20 cellular contexts compared by ENCODE assay signal in the genomic region with DNA sequence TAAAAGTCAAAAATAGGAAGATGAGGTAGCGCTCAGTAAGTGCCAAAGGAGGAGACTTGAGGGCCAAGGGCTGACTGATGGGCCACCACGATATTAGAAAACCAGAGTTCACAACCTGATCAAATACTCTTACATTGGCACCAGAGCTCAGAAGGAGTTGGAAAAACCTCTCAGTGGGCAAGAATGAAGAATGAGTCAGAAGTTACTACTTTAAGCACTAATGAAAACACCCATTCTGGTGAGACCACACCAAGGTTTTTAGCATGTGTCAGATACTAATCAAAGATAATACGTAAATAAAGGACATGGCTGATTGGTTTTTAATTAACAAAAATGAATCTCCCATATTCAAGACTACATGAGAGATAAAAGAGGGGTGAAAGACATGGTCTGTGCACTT.
DNase-seq lines count a peak whose midpoint lies in the region; ATAC-seq, FAIRE-seq and TF ChIP-seq lines count a peak whose summit lies in the region.
"Had no signal": no experiment of that assay in that cellular context is flagged by ENCODE, and none has a peak within 500 bp of the region (broad histone marks: within the 10 kb centered on the region; RNA-seq: fewer than 3 reads in every experiment).

No MANE protein-coding gene starts in this region.

- peaks cover 6% of the 10 kb centered on the region for H3K36me3 ChIP-seq in mucosa of descending colon (ENCODE audit: low read depth)

- FAIRE-seq in A549 (lab: Jason Lieb, UNC), result peak; percentile 73
- FAIRE-seq: G401.6, H1 had no signal

- TF ChIP-seq EP300 in A549 (IDR thresholded peaks at IDR 0.05), result no peak

- CTCF ChIA-PET in A549 (lab: Yijun Ruan, JAX), result interaction anchor here (0.7 to 5.7 kb wide), 3 partner anchors 14 to 150 kb away, joined by 3 to 23 read pairs (median 4); no protein-coding TSS in a partner anchor

- H3K4me1 ChIP-seq in A549 (no peaks in the 10 kb centered on the region), mucosa of descending colon (ENCODE audit: low read depth) (no peaks in the 10 kb centered on the region)
- H3K4me1 ChIP-seq: upper lobe of right lung had no signal

- H3K27ac ChIP-seq in A549, result no peak overlapping the region
- H3K27ac ChIP-seq: upper lobe of right lung had no signal

- TF ChIP-seq CTCF in A549 (IDR thresholded peaks at IDR 0.05) (no peak), mucosa of descending colon (IDR thresholded peaks at IDR 0.05) (no peak)

- WGBS in A549 (ENCODE audit: missing lambda C conversion rate), result 88% methylated on average over 3 of the region's 3 CpGs

- ATAC-seq in A549 (no peak), mucosa of descending colon (no peak)
- ATAC-seq: left ventricle myocardium superior, upper lobe of right lung had no signal

- intact Hi-C loops in mucosa of descending colon (cut with DNase I, micrococcal nuclease), result no loop called here

- TF ChIP-seq RAD21 in A549 (conservative IDR thresholded peaks at IDR 0.05 in 1 of 2, IDR thresholded peaks at IDR 0.05 in 1 of 2), result no peak

- no peak for TF ChIP-seq POLR2A in A549 (IDR thresholded peaks at IDR 0.05; ENCODE audit: low read length)

- no peak for DNase-seq in A549 (ENCODE audit: low read depth in 1 of 2, low spot score in 1 of 2)
- peak; percentile 25 for DNase-seq in HCEC 1CT
- DNase-seq in astrocyte of the hippocampus (ENCODE audit: low read depth, low spot score), result peak; percentile 71
- DNase-seq in kidney glomerular epithelial cell (lab: John Stamatoyannopoulos, UW), result peak; percentile 71
- no peak for DNase-seq in mucosa of descending colon
- DNase-seq in NK-92 treated with Interleukin-12 subunit alpha and Interleukin-12 subunit beta, amount 100 ng/mL, for 24 hours (lab: John Stamatoyannopoulos, UW), result no peak
- no peak for DNase-seq in cortex of kidney (lab: John Stamatoyannopoulos, UW)
- DNase-seq in stimulated activated CD4-positive, alpha-beta T cell treated with anti-CD3 and anti-CD28 coated beads, Interleukin-15, amount 100 ng/mL, for 24 hours, result no peak
- DNase-seq: activated CD4-positive, alpha-beta T cell treated with anti-CD3 and anti-CD28 coated beads, Interleukin-2, amount 10 ng/mL, durations not matched to agents 7 days and 5 days; COR-L47; effector CD8-positive, alpha-beta T cell; left ventricle myocardium superior; NCI-H1694 treated with DMSO at 0.1 percent for 48 hours; NCI-H446 treated with DMSO at 0.1 percent for 48 hours; SHP77 treated with DMSO at 0.1 percent for 48 hours; stimulated activated CD4-positive, alpha-beta T cell treated with anti-CD3 and anti-CD28 coated beads, Interleukin-12 subunit alpha, Interleukin-12 subunit beta, amount 100 ng/mL, for 4 hours; stimulated activated naive CD4-positive, alpha-beta T cell treated with Interleukin-2 at 50 U/mL for 16 hours; upper lobe of right lung had no signal

- no peak overlapping the region for H3K4me2 ChIP-seq in A549

- POLR2A ChIA-PET in A549 (lab: Yijun Ruan, JAX), result no interaction called here

- no peaks in the 10 kb centered on the region for H3K9me3 ChIP-seq in A549
- no peaks in the 10 kb centered on the region for H3K9me3 ChIP-seq in mucosa of descending colon
- H3K9me3 ChIP-seq: upper lobe of right lung had no signal

- H3K4me3 ChIP-seq in A549 (no peak overlapping the region), mucosa of descending colon (no peak overlapping the region)
- H3K4me3 ChIP-seq: upper lobe of right lung had no signal

TF ChIP-seq in A549, 52 proteins besides CTCF, POLR2A, EP300 and RAD21:
- TF ChIP-seq, protein P1, sequence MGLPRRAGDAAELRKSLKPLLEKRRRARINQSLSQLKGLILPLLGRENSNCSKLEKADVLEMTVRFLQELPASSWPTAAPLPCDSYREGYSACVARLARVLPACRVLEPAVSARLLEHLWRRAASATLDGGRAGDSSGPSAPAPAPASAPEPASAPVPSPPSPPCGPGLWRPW (IDR thresholded peaks at IDR 0.05), result no peak
- no peak for TF ChIP-seq ZC3H11A (IDR thresholded peaks at IDR 0.05)
- no peak for TF ChIP-seq POLR2AphosphoS2 (conservative IDR thresholded peaks at IDR 0.05; ENCODE audit: low read length)
- TF ChIP-seq, protein P2, sequence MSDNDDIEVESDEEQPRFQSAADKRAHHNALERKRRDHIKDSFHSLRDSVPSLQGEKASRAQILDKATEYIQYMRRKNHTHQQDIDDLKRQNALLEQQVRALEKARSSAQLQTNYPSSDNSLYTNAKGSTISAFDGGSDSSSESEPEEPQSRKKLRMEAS (IDR thresholded peaks at IDR 0.05), result no peak
- TF ChIP-seq RFX5 (IDR thresholded peaks at IDR 0.05), result no peak
- TF ChIP-seq HDAC2 (IDR thresholded peaks at IDR 0.05), result no peak

Comparison
In these comparisons a context has a peak if more than half of its experiments do, and no peak if none do; other contexts are left out.
1. DNase-seq: peak in HCEC 1CT (single experiment), astrocyte of the hippocampus (single experiment) and kidney glomerular epithelial cell (single experiment); none in A549 (0 of 2), mucosa of descending colon (0 of 3), NK-92 treated with Interleukin-12 subunit alpha and Interleukin-12 subunit beta, amount 100 ng/mL, for 24 hours (single experiment), cortex of kidney (single experiment) and stimulated activated CD4-positive, alpha-beta T cell treated with anti-CD3 and anti-CD28 coated beads, Interleukin-15, amount 100 ng/mL, for 24 hours (single experiment).